ENCODE assay signal across 19 cellular contexts in the genomic region with DNA sequence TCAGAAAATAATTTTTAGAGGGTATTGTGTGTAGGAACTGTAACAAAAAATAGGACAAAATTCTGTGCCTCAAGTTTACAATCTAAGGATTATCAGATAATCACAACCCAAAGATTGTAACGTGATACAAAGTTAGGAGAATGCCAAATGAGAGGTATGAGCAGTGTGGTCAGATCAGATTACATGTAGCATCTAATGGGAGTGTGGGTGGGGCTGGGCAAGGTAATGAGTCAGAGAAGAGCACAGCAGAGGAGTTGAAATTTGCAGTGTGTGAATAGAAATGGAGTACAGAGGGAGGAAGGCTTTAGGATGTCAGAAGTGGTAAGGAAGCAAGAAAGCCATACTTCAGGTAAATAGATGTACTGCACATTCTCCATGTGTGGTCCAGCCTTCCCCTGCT.
A peak's percentile ranks its signal among the peaks of the same experiment; 100 is the strongest.
DNase-seq lines count a peak whose midpoint lies in the region; ATAC-seq and TF ChIP-seq lines count a peak whose summit lies in the region.
"Had no signal": no experiment of that assay in that cellular context is flagged by ENCODE, and none has a peak within 500 bp of the region (broad histone marks: within the 10 kb centered on the region; RNA-seq: fewer than 3 reads in every experiment).

No MANE protein-coding gene starts in this region.

- H3K9ac ChIP-seq in PC-3 (ENCODE audit: low read length) (peak overlapping the region; percentile 25; the same call in 1 of the 2 replicates), fibroblast of lung (ENCODE audit: insufficient read depth, low read length) (no peak overlapping the region)

- peaks cover 28% of the 10 kb centered on the region for H3K4me1 ChIP-seq in PC-3 (ENCODE audit: insufficient read depth, low read length)
- no peaks in the 10 kb centered on the region for H3K4me1 ChIP-seq in fibroblast of lung (ENCODE audit: control insufficient read depth, extremely low read depth, insufficient read depth, low read length)
- H3K4me1 ChIP-seq: heart right ventricle, right lobe of liver, vagina had no signal

- H3K27ac ChIP-seq in PC-3 (ENCODE audit: low read length): peak overlapping the region; percentile 74
- H3K27ac ChIP-seq in fibroblast of lung (ENCODE audit: insufficient read depth, low read length): no peak overlapping the region
- H3K27ac ChIP-seq: cardiac muscle cell, heart right ventricle, right lobe of liver, vagina had no signal

- peak overlapping the region; percentile 59; the same call in 1 of the 2 replicates for H3K27ac Mint-ChIP-seq in HFFc6
- no peak overlapping the region for H3K27ac Mint-ChIP-seq in natural killer cell treated with Interleukin-12 subunit alpha and Interleukin-12 subunit beta and Interleukin-15 and Interleukin-18, amount 100 ng/mL, for 72 hours
- H3K27ac Mint-ChIP-seq: activated CD8-positive, alpha-beta T cell treated with anti-CD3 and anti-CD28 coated beads, Interleukin-2, amount 10 ng/mL, durations not matched to agents 7 days and 5 days; CD4-positive, alpha-beta T cell; endodermal cell; nephron progenitor cell; stimulated activated naive B cell treated with anti-CD40 and anti-IgM and Interleukin-4, amounts not matched to agents 10 μg/mL and 1 μg/mL and 100 μg/mL, for 72 hours had no signal

- no TSS peak for BruUV-seq in PC-3 (replicated peaks; lab: Mats Ljungman, UMichigan)

- CTCF ChIA-PET in PC-3 (lab: Charles Lee): no interaction called here

- H3K36me3 Mint-ChIP-seq in HFFc6 (ENCODE audit: low read depth): no peaks in the 10 kb centered on the region
- H3K36me3 Mint-ChIP-seq in natural killer cell treated with Interleukin-12 subunit alpha and Interleukin-12 subunit beta and Interleukin-15 and Interleukin-18, amount 100 ng/mL, for 72 hours: no peaks in the 10 kb centered on the region
- H3K36me3 Mint-ChIP-seq: stimulated activated naive B cell treated with anti-CD40 and anti-IgM and Interleukin-4, amounts not matched to agents 10 μg/mL and 1 μg/mL and 100 μg/mL, for 72 hours had no signal

- no peaks in the 10 kb centered on the region for H4K20me1 ChIP-seq in PC-3 (ENCODE audit: low read length)
- no peaks in the 10 kb centered on the region for H4K20me1 ChIP-seq in fibroblast of lung (ENCODE audit: control insufficient read depth, extremely low read depth, insufficient read depth, low read length)

- no peaks in the 10 kb centered on the region for H3K9me2 ChIP-seq in PC-3 (replicated peaks; ENCODE audit: low read length)

- no peaks in the 10 kb centered on the region for H3K36me3 ChIP-seq in PC-3 (ENCODE audit: low read depth, low read length)
- no peaks in the 10 kb centered on the region for H3K36me3 ChIP-seq in fibroblast of lung (ENCODE audit: control insufficient read depth, insufficient read depth, low read length)
- H3K36me3 ChIP-seq: cardiac muscle cell, heart right ventricle, right lobe of liver, vagina had no signal

- H3K9me3 ChIP-seq in PC-3 (ENCODE audit: low read length) (no peaks in the 10 kb centered on the region), fibroblast of lung (ENCODE audit: control insufficient read depth, insufficient read depth, low read depth, low read length) (no peaks in the 10 kb centered on the region)
- H3K9me3 ChIP-seq: right lobe of liver, vagina had no signal

- no peaks in the 10 kb centered on the region; the same call in 1 of the 2 replicates for H3K9me3 Mint-ChIP-seq in HFFc6
- H3K9me3 Mint-ChIP-seq in natural killer cell treated with Interleukin-12 subunit alpha and Interleukin-12 subunit beta and Interleukin-15 and Interleukin-18, amount 100 ng/mL, for 72 hours: peaks cover 3% of the 10 kb centered on the region
- H3K9me3 Mint-ChIP-seq: stimulated activated naive B cell treated with anti-CD40 and anti-IgM and Interleukin-4, amounts not matched to agents 10 μg/mL and 1 μg/mL and 100 μg/mL, for 72 hours had no signal

- H2AFZ ChIP-seq in PC-3 (ENCODE audit: low read length) (peak overlapping the region; percentile 49), fibroblast of lung (ENCODE audit: low read length) (no peak overlapping the region)

- intact Hi-C loops in PC-3 (cut with micrococcal nuclease): loop anchor here (1.0 kb wide), 1 partner anchor 10 kb away; no protein-coding TSS in a partner anchor

- DNase-seq in HFFc6: peak; percentile 68
- peak; percentile 84 for DNase-seq in PC-3
- DNase-seq in fibroblast of lung (ENCODE audit: low read depth in 2 of 2): peak; percentile 60 to 72
- DNase-seq in renal cortical epithelial cell (ENCODE audit: low read depth): peak; percentile 10
- DNase-seq in stimulated activated CD4-positive, alpha-beta T cell treated with anti-CD3 and anti-CD28 coated beads, Interleukin-4, amount 100 ng/mL, for 4 hours: no peak
- DNase-seq in natural killer cell treated with Interleukin-12 subunit alpha and Interleukin-12 subunit beta and Interleukin-15 and Interleukin-18, amount 100 ng/mL, for 72 hours (ENCODE audit: low spot score): no peak
- DNase-seq in stimulated activated CD4-positive, alpha-beta T cell treated with anti-CD3 and anti-CD28 coated beads, Interleukin-2, amount 100 ng/mL, for 24 hours: no peak
- DNase-seq: activated CD8-positive, alpha-beta T cell treated with anti-CD3 and anti-CD28 coated beads, Interleukin-2, amount 10 ng/mL, durations not matched to agents 7 days and 5 days; activated effector memory CD4-positive, alpha-beta T cell treated with anti-CD3 and anti-CD28 coated beads, Interleukin-2, amount 50 U/mL, for 16 hours; CD4-positive, alpha-beta T cell; endodermal cell; GF-D8; heart right ventricle; nephron progenitor cell; NK-92 treated with Interleukin-12 subunit alpha and Interleukin-12 subunit beta, amount 100 ng/mL, for 24 hours; right lobe of liver; stimulated activated naive B cell treated with anti-CD40 and anti-IgM and Interleukin-4, amounts not matched to agents 10 μg/mL and 1 μg/mL and 100 μg/mL, for 72 hours had no signal

- no peaks in the 10 kb centered on the region for H3K79me2 ChIP-seq in PC-3 (ENCODE audit: low read length)
- no peaks in the 10 kb centered on the region for H3K79me2 ChIP-seq in fibroblast of lung (ENCODE audit: control insufficient read depth, insufficient read depth, low read length)

- TF ChIP-seq CTCF in HFFc6 (IDR thresholded peaks at IDR 0.05): no peak
- no peak for TF ChIP-seq CTCF in PC-3 (conservative IDR thresholded peaks at IDR 0.05; ENCODE audit: low read depth, low read length)
- TF ChIP-seq CTCF in fibroblast of lung (conservative IDR thresholded peaks at IDR 0.05 in 1 of 2, IDR thresholded peaks at IDR 0.05 in 1 of 2; ENCODE audit: low read depth in 1 of 2, low read length in 2 of 2): no peak

- H3K4me3 Mint-ChIP-seq in HFFc6: peak overlapping the region; percentile 31; the same call in 1 of the 2 replicates
- H3K4me3 Mint-ChIP-seq in natural killer cell treated with Interleukin-12 subunit alpha and Interleukin-12 subunit beta and Interleukin-15 and Interleukin-18, amount 100 ng/mL, for 72 hours: no peak overlapping the region
- H3K4me3 Mint-ChIP-seq: activated CD8-positive, alpha-beta T cell treated with anti-CD3 and anti-CD28 coated beads, Interleukin-2, amount 10 ng/mL, durations not matched to agents 7 days and 5 days; CD4-positive, alpha-beta T cell; endodermal cell; nephron progenitor cell; stimulated activated naive B cell treated with anti-CD40 and anti-IgM and Interleukin-4, amounts not matched to agents 10 μg/mL and 1 μg/mL and 100 μg/mL, for 72 hours had no signal

- no peaks in the 10 kb centered on the region for H3K27me3 Mint-ChIP-seq in HFFc6 (ENCODE audit: insufficient read depth)
- H3K27me3 Mint-ChIP-seq in natural killer cell treated with Interleukin-12 subunit alpha and Interleukin-12 subunit beta and Interleukin-15 and Interleukin-18, amount 100 ng/mL, for 72 hours: no peaks in the 10 kb centered on the region
- H3K27me3 Mint-ChIP-seq: CD4-positive, alpha-beta T cell; stimulated activated naive B cell treated with anti-CD40 and anti-IgM and Interleukin-4, amounts not matched to agents 10 μg/mL and 1 μg/mL and 100 μg/mL, for 72 hours had no signal

- POLR2A ChIA-PET in PC-3 (lab: Charles Lee; ENCODE audit: unreplicated experiment): no interaction called here

- no peaks in the 10 kb centered on the region for H3K27me3 ChIP-seq in PC-3 (ENCODE audit: low read length)
- H3K27me3 ChIP-seq in fibroblast of lung (ENCODE audit: control insufficient read depth, insufficient read depth, low read length): no peaks in the 10 kb centered on the region
- H3K27me3 ChIP-seq: cardiac muscle cell, heart right ventricle, right lobe of liver, vagina had no signal

- H3K4me1 Mint-ChIP-seq in HFFc6 (ENCODE audit: low read depth): no peaks in the 10 kb centered on the region; the same call in 1 of the 2 replicates
- no peaks in the 10 kb centered on the region for H3K4me1 Mint-ChIP-seq in natural killer cell treated with Interleukin-12 subunit alpha and Interleukin-12 subunit beta and Interleukin-15 and Interleukin-18, amount 100 ng/mL, for 72 hours (ENCODE audit: low read depth in 2 of 2)
- H3K4me1 Mint-ChIP-seq: endodermal cell; stimulated activated naive B cell treated with anti-CD40 and anti-IgM and Interleukin-4, amounts not matched to agents 10 μg/mL and 1 μg/mL and 100 μg/mL, for 72 hours had no signal

- H3K4me3 ChIP-seq in PC-3 (ENCODE audit: low read length) (peak overlapping the region; percentile 43; the same call in 1 of the 2 replicates), fibroblast of lung (replicated peaks in 1 of 4; ENCODE audit: control extremely low read depth in 1 of 4, insufficient read depth in 1 of 4, low read depth in 3 of 4, low read length in 4 of 4) (peak overlapping the region in 1 of 4 experiments; percentile 56)
- H3K4me3 ChIP-seq: cardiac muscle cell, heart right ventricle, right lobe of liver, vagina had no signal

- ATAC-seq in PC-3: peak; percentile 92
- no peak for ATAC-seq in natural killer cell treated with Interleukin-12 subunit alpha and Interleukin-12 subunit beta and Interleukin-15 and Interleukin-18, amount 100 ng/mL, for 72 hours
- ATAC-seq: activated CD8-positive, alpha-beta T cell treated with anti-CD3 and anti-CD28 coated beads, Interleukin-2, amount 10 ng/mL, durations not matched to agents 7 days and 5 days; heart right ventricle; right lobe of liver; stimulated activated naive B cell treated with anti-CD40 and anti-IgM and Interleukin-4, amounts not matched to agents 10 μg/mL and 1 μg/mL and 100 μg/mL, for 72 hours had no signal

- H3F3A ChIP-seq in PC-3 (ENCODE audit: low read length, unreplicated experiment): no peaks in the 10 kb centered on the region

- H3K4me2 ChIP-seq in PC-3 (ENCODE audit: low read length): peak overlapping the region; percentile 71
- H3K4me2 ChIP-seq in fibroblast of lung (ENCODE audit: extremely low read depth, insufficient read depth, low read length): no peak overlapping the region

Comparison
In these comparisons a context has a peak if more than half of its experiments do, and no peak if none do; other contexts are left out.
1. DNase-seq: peak in HFFc6 (single experiment), PC-3 (single experiment), fibroblast of lung (2 of 2) and renal cortical epithelial cell (single experiment); none in stimulated activated CD4-positive, alpha-beta T cell treated with anti-CD3 and anti-CD28 coated beads, Interleukin-4, amount 100 ng/mL, for 4 hours (0 of 2), natural killer cell treated with Interleukin-12 subunit alpha and Interleukin-12 subunit beta and Interleukin-15 and Interleukin-18, amount 100 ng/mL, for 72 hours (single experiment) and stimulated activated CD4-positive, alpha-beta T cell treated with anti-CD3 and anti-CD28 coated beads, Interleukin-2, amount 100 ng/mL, for 24 hours (0 of 2).